8 cellular contexts compared by ENCODE assay signal in the genomic region with DNA sequence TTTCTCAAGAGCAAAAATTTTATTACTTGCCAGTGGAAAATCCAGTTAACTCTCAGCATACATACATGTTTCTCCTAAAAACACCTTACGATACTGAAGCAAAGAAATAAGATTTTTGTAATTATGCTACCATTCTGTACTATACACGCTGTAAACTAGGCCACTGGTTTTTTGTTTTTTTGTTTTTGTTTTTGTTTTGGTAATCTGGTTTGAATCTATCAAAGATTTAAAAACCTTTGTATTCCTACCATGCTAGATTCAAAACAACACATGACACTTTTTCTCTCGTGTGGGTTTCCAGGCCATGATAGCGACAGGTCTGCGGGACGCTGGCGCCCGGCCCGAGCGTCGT. TPM values are rescaled to one million over a fixed set of nuclear protein-coding genes. Genes with fewer than 3 reads are reported as not detected.
DNase-seq lines count a peak whose midpoint lies in the region; ATAC-seq and TF ChIP-seq lines count a peak whose summit lies in the region.

No MANE protein-coding gene starts in this region.

- peaks cover 0 to 2% (median 0%) of the 10 kb centered on the region in 5 donors for H3K27me3 Mint-ChIP-seq in naive thymus-derived CD8-positive, alpha-beta T cell

- H3K36me3 Mint-ChIP-seq in naive thymus-derived CD8-positive, alpha-beta T cell = peaks cover 0 to 6% (median 0%) of the 10 kb centered on the region in 3 donors

- H3K4me3 ChIP-seq in AG09309 (ENCODE audit: control insufficient read depth, low read depth, low read length) = peak overlapping the region; percentile 87
- H3K4me3 ChIP-seq in Loucy (ENCODE audit: low read length, poor library complexity, severe bottlenecking) = peak overlapping the region; percentile 84
- peak overlapping the region; percentile 87 to 93 for H3K4me3 ChIP-seq in duodenal mucosa (ENCODE audit: low read depth in 1 of 2, low read length in 2 of 2)

- no peak for ATAC-seq in naive thymus-derived CD8-positive, alpha-beta T cell
- no peak for ATAC-seq in GM19397 (IDR thresholded peaks at IDR 0.05; ENCODE audit: unreplicated experiment)
- ATAC-seq in HG03025 (IDR thresholded peaks at IDR 0.05; ENCODE audit: low FRiP score, unreplicated experiment) = no peak

- DNase-seq in AG09309 (ENCODE audit: low read depth) (no peak), middle frontal gyrus (ENCODE audit: extremely low spot score, low spot score) (no peak), KG1 (lab: John Stamatoyannopoulos, UW) (no peak)
- DNase-seq in naive thymus-derived CD8-positive, alpha-beta T cell = no peak

- peak overlapping the region; percentile 99 for H2AFZ ChIP-seq in Loucy (ENCODE audit: low read length)

- peak overlapping the region; percentile 77 to 97 (median 92) for H3K27ac Mint-ChIP-seq in naive thymus-derived CD8-positive, alpha-beta T cell

- no peaks in the 10 kb centered on the region for H3K9me3 Mint-ChIP-seq in naive thymus-derived CD8-positive, alpha-beta T cell

- H3K9me2 ChIP-seq in Loucy (replicated peaks; ENCODE audit: low read depth, low read length) = no peaks in the 10 kb centered on the region

- H3K4me1 ChIP-seq in Loucy (ENCODE audit: insufficient read depth, low read length, poor library complexity, severe bottlenecking) = peaks cover 9% of the 10 kb centered on the region
- H3K4me1 ChIP-seq in duodenal mucosa (ENCODE audit: control insufficient read depth in 1 of 2, insufficient read depth in 2 of 2, low read length in 2 of 2) = peaks cover 0 to 13% of the 10 kb centered on the region in 2 donors

- H3F3A ChIP-seq in Loucy (ENCODE audit: low read depth) = no peaks in the 10 kb centered on the region

- peak overlapping the region; percentile 85 to 98 (median 94) for H3K4me3 Mint-ChIP-seq in naive thymus-derived CD8-positive, alpha-beta T cell

- H4K20me1 ChIP-seq in Loucy (ENCODE audit: insufficient read depth, low read length, poor library complexity, severe bottlenecking) = no peaks in the 10 kb centered on the region

- TF ChIP-seq CTCF in AG09309 (IDR thresholded peaks at IDR 0.05; ENCODE audit: control insufficient read depth, insufficient read depth, low read depth, low read length, missing control alignments) = no peak
- no peak for TF ChIP-seq CTCF in Loucy (conservative IDR thresholded peaks at IDR 0.05; ENCODE audit: low read length)

- H3K36me3 ChIP-seq in Loucy (ENCODE audit: insufficient read depth, low read length) (no peaks in the 10 kb centered on the region), duodenal mucosa (ENCODE audit: control insufficient read depth in 1 of 2, insufficient read depth in 2 of 2, low read length in 2 of 2) (no peaks in the 10 kb centered on the region)

- peak overlapping the region; percentile 87 for H3K4me2 ChIP-seq in Loucy (ENCODE audit: low read depth, low read length, poor library complexity, severe bottlenecking)

- H3K9me3 ChIP-seq in Loucy (ENCODE audit: insufficient read depth, low read depth, low read length) = no peaks in the 10 kb centered on the region
- no peaks in the 10 kb centered on the region for H3K9me3 ChIP-seq in duodenal mucosa (ENCODE audit: control insufficient read depth in 1 of 2, low read length in 2 of 2)

- H3K27me3 ChIP-seq in Loucy (ENCODE audit: insufficient read depth, low read length, poor library complexity, severe bottlenecking) (no peaks in the 10 kb centered on the region), duodenal mucosa (ENCODE audit: control insufficient read depth in 1 of 2, insufficient read depth in 2 of 2, low read length in 2 of 2) (no peaks in the 10 kb centered on the region)

- peaks cover 20 to 47% (median 29%) of the 10 kb centered on the region in 4 donors for H3K4me1 Mint-ChIP-seq in naive thymus-derived CD8-positive, alpha-beta T cell

- H3K9ac ChIP-seq in Loucy (ENCODE audit: low read depth, low read length, poor library complexity, severe bottlenecking) (peak overlapping the region; percentile 76), duodenal mucosa (ENCODE audit: low read depth in 1 of 2, low read length in 2 of 2) (peak overlapping the region; percentile 72 to 84)

- peaks cover 15% of the 10 kb centered on the region; the same call in 1 of the 2 replicates for H3K79me2 ChIP-seq in Loucy (ENCODE audit: insufficient read depth, low read length)

- peak overlapping the region; percentile 75 for H3K27ac ChIP-seq in duodenal mucosa (ENCODE audit: low read depth, low read length)

- POLR2A ChIA-PET in naive thymus-derived CD8-positive, alpha-beta T cell (lab: Charles Lee) = interaction anchor here (1.2 to 3.6 kb wide), 2 partner anchors 95 to 215 kb away, joined by 3 to 19 read pairs; a partner anchor contains a TSS

RNA-seq across cellular contexts. Expression of a gene that starts 0.8 kb away (rescaled TPM):
- 10 to 100 TPM; 14.6 to 14.8 TPM for total RNA-seq in naive thymus-derived CD8-positive, alpha-beta T cell
- polyA plus RNA-seq in naive thymus-derived CD8-positive, alpha-beta T cell = 10 to 100 TPM; 17.2 to 24.9 (median 21.6) TPM

RNA-seq across cellular contexts. Expression of a gene that starts 58.2 kb away (rescaled TPM):
- total RNA-seq in naive thymus-derived CD8-positive, alpha-beta T cell = not detected
- not detected for polyA plus RNA-seq in naive thymus-derived CD8-positive, alpha-beta T cell
